ENCODE assay signal across 2 cellular contexts in the genomic region with DNA sequence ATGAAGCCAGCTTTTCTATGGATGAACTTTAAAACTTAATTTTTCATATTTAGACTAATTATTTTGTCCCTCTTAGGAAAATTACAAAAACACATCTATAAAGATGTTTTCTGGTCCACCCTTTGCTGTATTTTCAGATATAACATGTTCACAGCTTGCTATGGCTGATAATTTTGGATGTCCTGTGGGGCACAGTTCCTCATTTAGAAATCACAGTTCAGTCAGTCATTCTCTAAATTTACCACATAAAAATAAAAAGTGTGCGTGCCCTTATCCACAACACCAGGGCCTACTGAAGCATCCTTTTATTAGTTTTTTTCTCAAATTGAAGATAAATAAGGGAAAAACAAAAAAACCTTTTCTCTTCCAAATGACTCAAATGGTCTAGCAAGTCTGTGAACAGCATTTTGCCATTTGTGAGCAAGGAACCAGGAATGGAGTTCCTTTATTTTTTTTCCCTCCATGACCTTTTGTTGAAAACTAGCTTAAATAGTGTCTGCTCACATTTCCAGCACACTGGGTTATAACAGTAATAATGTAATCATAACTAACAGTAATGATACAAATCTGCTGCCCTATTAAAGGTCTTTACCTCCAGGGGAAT.
TF ChIP-seq lines count a peak whose summit lies in the region.

No MANE protein-coding gene starts in this region.

TF ChIP-seq in SK-N-SH, 30 proteins besides CTCF, POLR2A, EP300 and RAD21 (continued from another document):
- TF ChIP-seq, protein P1, sequence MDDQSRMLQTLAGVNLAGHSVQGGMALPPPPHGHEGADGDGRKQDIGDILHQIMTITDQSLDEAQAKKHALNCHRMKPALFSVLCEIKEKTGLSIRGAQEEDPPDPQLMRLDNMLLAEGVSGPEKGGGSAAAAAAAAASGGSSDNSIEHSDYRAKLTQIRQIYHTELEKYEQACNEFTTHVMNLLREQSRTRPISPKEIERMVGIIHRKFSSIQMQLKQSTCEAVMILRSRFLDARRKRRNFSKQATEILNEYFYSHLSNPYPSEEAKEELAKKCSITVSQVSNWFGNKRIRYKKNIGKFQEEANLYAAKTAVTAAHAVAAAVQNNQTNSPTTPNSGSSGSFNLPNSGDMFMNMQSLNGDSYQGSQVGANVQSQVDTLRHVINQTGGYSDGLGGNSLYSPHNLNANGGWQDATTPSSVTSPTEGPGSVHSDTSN (IDR thresholded peaks at IDR 0.05): no peak
- TF ChIP-seq FOSL2 (IDR thresholded peaks at IDR 0.05; ENCODE audit: borderline replicate concordance, low read depth) (no peak), TCF12 (IDR thresholded peaks at IDR 0.05) (no peak), RCOR1 (IDR thresholded peaks at IDR 0.05; ENCODE audit: low read length) (no peak), YY1 (IDR thresholded peaks at IDR 0.05; ENCODE audit: low read depth) (no peak), SMC3 (IDR thresholded peaks at IDR 0.05; ENCODE audit: low read depth, low read length) (no peak), CHD2 (IDR thresholded peaks at IDR 0.05; ENCODE audit: low read length, partially characterized antibody) (no peak), RFX5 (IDR thresholded peaks at IDR 0.05; ENCODE audit: low read length) (no peak), NRF1 (IDR thresholded peaks at IDR 0.05; ENCODE audit: low read depth, low read length) (no peak)

TF ChIP-seq in SK-N-SH treated with all-trans-retinoic acid at 6 μM for 48 hours, 23 proteins besides CTCF, POLR2A, EP300 and RAD21 (continued from another document):
- TF ChIP-seq, protein P2, sequence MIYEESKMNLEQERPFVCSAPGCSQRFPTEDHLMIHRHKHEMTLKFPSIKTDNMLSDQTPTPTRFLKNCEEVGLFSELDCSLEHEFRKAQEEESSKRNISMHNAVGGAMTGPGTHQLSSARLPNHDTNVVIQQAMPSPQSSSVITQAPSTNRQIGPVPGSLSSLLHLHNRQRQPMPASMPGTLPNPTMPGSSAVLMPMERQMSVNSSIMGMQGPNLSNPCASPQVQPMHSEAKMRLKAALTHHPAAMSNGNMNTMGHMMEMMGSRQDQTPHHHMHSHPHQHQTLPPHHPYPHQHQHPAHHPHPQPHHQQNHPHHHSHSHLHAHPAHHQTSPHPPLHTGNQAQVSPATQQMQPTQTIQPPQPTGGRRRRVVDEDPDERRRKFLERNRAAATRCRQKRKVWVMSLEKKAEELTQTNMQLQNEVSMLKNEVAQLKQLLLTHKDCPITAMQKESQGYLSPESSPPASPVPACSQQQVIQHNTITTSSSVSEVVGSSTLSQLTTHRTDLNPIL (CRISPR knock-in tag; IDR thresholded peaks at IDR 0.05; ENCODE audit: low read depth): no peak
TF ChIP-seq in SK-N-SH treated with all-trans-retinoic acid at 6 μM for 48 hours: peak in this region for 0.
